8 cellular contexts compared by ENCODE assay signal in the genomic region with DNA sequence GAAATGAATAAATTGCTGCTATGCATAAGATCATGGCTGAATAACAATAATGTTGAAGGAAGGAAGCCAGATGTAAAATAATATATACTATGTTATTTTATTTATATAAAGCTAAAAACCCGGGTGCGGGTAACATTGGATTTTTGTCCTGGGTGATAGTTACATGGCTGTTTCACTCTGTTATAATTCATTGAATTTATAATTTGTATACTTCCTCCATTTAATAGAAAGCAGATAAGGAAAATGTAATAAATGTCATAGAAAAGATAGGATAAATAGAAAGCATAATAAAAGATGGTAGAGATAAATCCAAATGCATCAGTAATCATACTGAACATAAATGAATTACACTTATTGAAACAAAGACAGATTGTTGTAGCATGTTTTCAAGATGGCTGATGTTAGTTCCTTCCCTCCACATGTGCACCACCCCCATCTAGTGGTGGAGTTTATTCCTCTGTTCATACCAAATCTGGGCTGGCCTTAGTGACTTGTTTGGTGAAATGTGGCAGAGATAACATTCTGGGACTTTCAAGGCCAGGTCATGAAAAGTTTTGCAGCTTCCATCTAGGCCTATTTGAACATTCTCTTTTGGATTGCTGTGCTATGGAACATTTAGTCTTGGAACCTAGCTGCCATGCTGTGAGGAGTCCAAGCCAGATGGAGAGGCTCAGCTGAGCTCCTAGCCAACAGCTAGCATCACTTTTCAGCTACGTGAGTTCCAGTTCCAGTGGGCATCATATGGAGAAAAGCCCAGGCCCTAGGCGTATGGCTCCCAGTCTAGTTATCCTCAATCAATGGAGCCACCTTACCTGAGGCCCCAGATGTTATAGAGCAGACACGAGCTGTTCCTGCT. TPM values are rescaled to one million over a fixed set of nuclear protein-coding genes. Genes with fewer than 3 reads are reported as not detected.
A peak's percentile ranks its signal among the peaks of the same experiment; 100 is the strongest.
DNase-seq lines count a peak whose midpoint lies in the region; ATAC-seq and TF ChIP-seq lines count a peak whose summit lies in the region.

No MANE protein-coding gene starts in this region.

- TF ChIP-seq CTCF in gastrocnemius medialis (IDR thresholded peaks at IDR 0.05 in 4 of 5, conservative IDR thresholded peaks at IDR 0.05 in 1 of 5): peak; percentile 24 to 59 (median 46)

- peak; percentile 65 for ATAC-seq in HG02610 (IDR thresholded peaks at IDR 0.05; ENCODE audit: unreplicated experiment)
- peak; percentile 49 to 56 for ATAC-seq in gastrocnemius medialis

- no peak overlapping the region for H3K4me3 ChIP-seq in gastrocnemius medialis

- TF ChIP-seq POLR2A in gastrocnemius medialis (IDR thresholded peaks at IDR 0.05): no peak

- H3K27me3 ChIP-seq in gastrocnemius medialis: no peaks in the 10 kb centered on the region

- in situ Hi-C loops in gastrocnemius medialis (cut with MboI; ENCODE audit: low sequenced_read_pairs in 4 of 4): no loop called here

- DNase-seq in DMS53 treated with DMSO at 0.1 percent for 48 hours (lab: John Stamatoyannopoulos, UW; ENCODE audit: unreplicated experiment) (peak; percentile 61), OCI-M2 (lab: John Stamatoyannopoulos, UW; ENCODE audit: unreplicated experiment) (peak; percentile 56), activated T-helper 1 cell treated with Interleukin-2 at 50 U/mL for 16 hours (ENCODE audit: low read depth) (peak; percentile 12), foreskin melanocyte (peak; percentile 76), gastrocnemius medialis (no peak), NCI-H187 (lab: John Stamatoyannopoulos, UW) (no peak), NCI-H128 (lab: John Stamatoyannopoulos, UW; ENCODE audit: unreplicated experiment) (no peak)

- no peaks in the 10 kb centered on the region for H3K36me3 ChIP-seq in gastrocnemius medialis

- peaks cover 14 to 15% of the 10 kb centered on the region in 2 donors for H3K4me1 ChIP-seq in gastrocnemius medialis

- intact Hi-C loops in gastrocnemius medialis (cut with DNase I; ENCODE audit: low total_unique reads): loop anchor here (2.0 kb wide), 1 partner anchor 47 kb away; a partner anchor contains a TSS

- no peak overlapping the region for H3K27ac ChIP-seq in gastrocnemius medialis

- no peaks in the 10 kb centered on the region for H3K9me3 ChIP-seq in gastrocnemius medialis

RNA-seq across cellular contexts. Expression of a gene that starts 46.9 kb away (rescaled TPM):
- 10 to 100 TPM; 22.7 to 41.0 (median 35.7) TPM for total RNA-seq in gastrocnemius medialis

Comparison
In these comparisons a context has a peak if more than half of its experiments do, and no peak if none do; other contexts are left out.
1. DNase-seq: peak in DMS53 treated with DMSO at 0.1 percent for 48 hours (single experiment), OCI-M2 (single experiment), activated T-helper 1 cell treated with Interleukin-2 at 50 U/mL for 16 hours (single experiment) and foreskin melanocyte (single experiment); none in gastrocnemius medialis (0 of 2), NCI-H187 (0 of 2) and NCI-H128 (single experiment).